In the genomic region with DNA sequence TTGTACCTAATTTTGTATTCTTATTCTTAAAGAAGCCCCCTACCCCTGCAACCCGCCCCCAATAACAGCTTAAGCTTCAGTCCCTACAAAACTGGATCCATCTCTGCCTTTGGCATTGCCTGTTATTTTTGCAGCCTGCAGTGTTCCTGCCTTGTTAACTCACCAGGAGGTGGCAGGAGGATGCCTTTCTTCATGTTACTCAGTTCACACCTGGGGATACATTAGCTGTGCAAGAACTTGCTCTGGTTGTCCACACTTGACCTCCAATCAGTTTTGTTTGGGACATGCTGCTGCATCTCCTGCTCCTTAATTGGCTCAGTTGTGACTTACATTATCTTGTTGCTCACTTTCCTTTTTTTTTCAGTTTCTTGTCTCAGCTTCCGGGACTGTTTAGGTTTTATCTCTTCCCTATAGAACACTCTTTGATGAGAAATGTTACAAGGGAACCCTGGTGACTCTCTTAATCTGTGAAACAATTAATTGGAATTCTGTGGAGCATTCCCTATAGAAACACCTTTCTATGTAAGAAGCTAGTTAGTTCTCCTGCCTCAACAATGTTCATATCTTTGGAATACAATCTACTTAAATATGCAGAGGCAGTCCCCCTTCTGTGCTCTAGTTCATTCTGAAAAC, we compare ENCODE assay signal across 2 cellular contexts.
TF ChIP-seq lines count a peak whose summit lies in the region.

No MANE protein-coding gene starts in this region.

TF ChIP-seq in SK-N-SH, 30 proteins besides CTCF, POLR2A, EP300 and RAD21 (continued from another document):
- TF ChIP-seq, protein P1, sequence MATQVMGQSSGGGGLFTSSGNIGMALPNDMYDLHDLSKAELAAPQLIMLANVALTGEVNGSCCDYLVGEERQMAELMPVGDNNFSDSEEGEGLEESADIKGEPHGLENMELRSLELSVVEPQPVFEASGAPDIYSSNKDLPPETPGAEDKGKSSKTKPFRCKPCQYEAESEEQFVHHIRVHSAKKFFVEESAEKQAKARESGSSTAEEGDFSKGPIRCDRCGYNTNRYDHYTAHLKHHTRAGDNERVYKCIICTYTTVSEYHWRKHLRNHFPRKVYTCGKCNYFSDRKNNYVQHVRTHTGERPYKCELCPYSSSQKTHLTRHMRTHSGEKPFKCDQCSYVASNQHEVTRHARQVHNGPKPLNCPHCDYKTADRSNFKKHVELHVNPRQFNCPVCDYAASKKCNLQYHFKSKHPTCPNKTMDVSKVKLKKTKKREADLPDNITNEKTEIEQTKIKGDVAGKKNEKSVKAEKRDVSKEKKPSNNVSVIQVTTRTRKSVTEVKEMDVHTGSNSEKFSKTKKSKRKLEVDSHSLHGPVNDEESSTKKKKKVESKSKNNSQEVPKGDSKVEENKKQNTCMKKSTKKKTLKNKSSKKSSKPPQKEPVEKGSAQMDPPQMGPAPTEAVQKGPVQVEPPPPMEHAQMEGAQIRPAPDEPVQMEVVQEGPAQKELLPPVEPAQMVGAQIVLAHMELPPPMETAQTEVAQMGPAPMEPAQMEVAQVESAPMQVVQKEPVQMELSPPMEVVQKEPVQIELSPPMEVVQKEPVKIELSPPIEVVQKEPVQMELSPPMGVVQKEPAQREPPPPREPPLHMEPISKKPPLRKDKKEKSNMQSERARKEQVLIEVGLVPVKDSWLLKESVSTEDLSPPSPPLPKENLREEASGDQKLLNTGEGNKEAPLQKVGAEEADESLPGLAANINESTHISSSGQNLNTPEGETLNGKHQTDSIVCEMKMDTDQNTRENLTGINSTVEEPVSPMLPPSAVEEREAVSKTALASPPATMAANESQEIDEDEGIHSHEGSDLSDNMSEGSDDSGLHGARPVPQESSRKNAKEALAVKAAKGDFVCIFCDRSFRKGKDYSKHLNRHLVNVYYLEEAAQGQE (IDR thresholded peaks at IDR 0.05; ENCODE audit: low read depth, low read length): no peak
- TF ChIP-seq YY1 (IDR thresholded peaks at IDR 0.05; ENCODE audit: low read depth) (no peak), RFX5 (IDR thresholded peaks at IDR 0.05; ENCODE audit: low read length) (no peak)

TF ChIP-seq in SK-N-SH treated with all-trans-retinoic acid at 6 μM for 48 hours, 23 proteins besides CTCF, POLR2A, EP300 and RAD21 (continued from another document):
- TF ChIP-seq, protein P2, sequence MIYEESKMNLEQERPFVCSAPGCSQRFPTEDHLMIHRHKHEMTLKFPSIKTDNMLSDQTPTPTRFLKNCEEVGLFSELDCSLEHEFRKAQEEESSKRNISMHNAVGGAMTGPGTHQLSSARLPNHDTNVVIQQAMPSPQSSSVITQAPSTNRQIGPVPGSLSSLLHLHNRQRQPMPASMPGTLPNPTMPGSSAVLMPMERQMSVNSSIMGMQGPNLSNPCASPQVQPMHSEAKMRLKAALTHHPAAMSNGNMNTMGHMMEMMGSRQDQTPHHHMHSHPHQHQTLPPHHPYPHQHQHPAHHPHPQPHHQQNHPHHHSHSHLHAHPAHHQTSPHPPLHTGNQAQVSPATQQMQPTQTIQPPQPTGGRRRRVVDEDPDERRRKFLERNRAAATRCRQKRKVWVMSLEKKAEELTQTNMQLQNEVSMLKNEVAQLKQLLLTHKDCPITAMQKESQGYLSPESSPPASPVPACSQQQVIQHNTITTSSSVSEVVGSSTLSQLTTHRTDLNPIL (CRISPR knock-in tag; IDR thresholded peaks at IDR 0.05; ENCODE audit: low read depth): no peak
- TF ChIP-seq ESRRG (CRISPR knock-in tag; IDR thresholded peaks at IDR 0.05): no peak
TF ChIP-seq in SK-N-SH treated with all-trans-retinoic acid at 6 μM for 48 hours: peak in this region for 0.
